13 cellular contexts compared by ENCODE assay signal in the genomic region with DNA sequence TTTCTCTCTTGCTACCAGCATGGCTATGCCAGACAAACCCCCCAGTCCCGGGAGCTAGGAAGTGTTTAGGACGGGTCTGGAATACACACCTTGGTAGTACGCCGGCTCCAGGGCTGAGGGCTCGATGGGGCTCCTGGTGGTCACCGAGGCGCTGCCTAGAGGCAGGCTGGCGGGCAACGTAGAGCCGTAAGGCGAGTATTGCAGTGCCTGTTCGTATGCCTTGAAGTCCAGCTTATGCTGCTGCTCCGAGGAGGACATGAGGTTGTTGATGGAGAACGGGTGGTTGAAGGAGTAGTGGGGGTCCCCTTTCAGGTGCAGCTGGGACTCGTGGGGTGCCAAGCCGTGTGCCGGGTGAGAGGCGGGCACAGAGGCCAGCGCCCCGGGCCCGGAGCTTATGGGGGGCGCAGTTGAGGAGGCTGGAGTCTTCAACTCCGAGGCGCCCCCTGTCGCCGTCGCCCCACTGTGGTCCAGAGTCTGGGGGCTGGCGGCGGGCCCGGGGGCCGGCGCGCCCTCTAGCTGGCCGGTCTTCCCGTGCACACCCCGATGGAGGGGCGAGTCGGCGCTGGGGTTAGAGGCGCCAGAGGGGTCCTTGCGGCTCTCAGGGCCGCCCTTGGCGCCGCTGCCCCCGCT. TPM values are rescaled to one million over a fixed set of nuclear protein-coding genes. Genes with fewer than 3 reads are reported as not detected.
DNase-seq lines count a peak whose midpoint lies in the region; ATAC-seq, FAIRE-seq and TF ChIP-seq lines count a peak whose summit lies in the region.
"Had no signal": no experiment of that assay in that cellular context is flagged by ENCODE, and none has a peak within 500 bp of the region (broad histone marks: within the 10 kb centered on the region; RNA-seq: fewer than 3 reads in every experiment).

No MANE protein-coding gene starts in this region.

- FAIRE-seq in GM12891 (lab: Jason Lieb, UNC): no peak

- BruUV-seq in PC-3 (replicated peaks; lab: Mats Ljungman, UMichigan): no TSS peak

- TF ChIP-seq CTCF in PC-3 (conservative IDR thresholded peaks at IDR 0.05; ENCODE audit: low read depth, low read length): peak; percentile 77
- peak; percentile 1 for TF ChIP-seq CTCF in kidney epithelial cell (IDR thresholded peaks at IDR 0.05; ENCODE audit: insufficient read depth, low read length, poor library complexity, severe bottlenecking)
- TF ChIP-seq CTCF in upper lobe of left lung (IDR thresholded peaks at IDR 0.05): peak in 4 of 6 experiments; percentile 25 to 48 (median 40)

- H3K4me3 ChIP-seq in PC-3 (ENCODE audit: low read length) (peak overlapping the region; percentile 96), kidney epithelial cell (ENCODE audit: low read depth, low read length) (no peak overlapping the region), upper lobe of left lung (peak overlapping the region in 3 of 4 donors; percentile 47 to 62 (median 55))

- POLR2A ChIA-PET in PC-3 (lab: Charles Lee; ENCODE audit: unreplicated experiment): interaction anchor here (0.7 kb wide), 1 partner anchor 280 kb away, joined by 4 read pairs; no protein-coding TSS in a partner anchor

- peaks cover 18% of the 10 kb centered on the region for H3K4me1 ChIP-seq in PC-3 (ENCODE audit: insufficient read depth, low read length)
- peaks cover 16 to 42% (median 32%) of the 10 kb centered on the region in 4 donors for H3K4me1 ChIP-seq in upper lobe of left lung

- peaks cover 27% of the 10 kb centered on the region for H4K20me1 ChIP-seq in PC-3 (ENCODE audit: low read length)

- peak overlapping the region; percentile 89 for H3K4me2 ChIP-seq in PC-3 (ENCODE audit: low read length)

- no peak overlapping the region for H2AFZ ChIP-seq in PC-3 (ENCODE audit: low read length)

- WGBS in upper lobe of left lung, 2 donors: 6 to 7% methylated on average over 5 to 24 of the region's 45 CpGs

- H3K9me3 Mint-ChIP-seq in activated naive CD4-positive, alpha-beta T cell treated with anti-CD3 and anti-CD28 coated beads, Interleukin-2, amount 50 U/mL, for 24 hours: peaks cover 12% of the 10 kb centered on the region
- H3K9me3 Mint-ChIP-seq: memory B cell had no signal

- H3K9ac ChIP-seq in PC-3 (ENCODE audit: low read length): peak overlapping the region; percentile 99

- H3K27ac Mint-ChIP-seq in activated naive CD4-positive, alpha-beta T cell treated with anti-CD3 and anti-CD28 coated beads, Interleukin-2, amount 50 U/mL, for 24 hours: peak overlapping the region; percentile 89
- H3K27ac Mint-ChIP-seq: memory B cell had no signal

- TF ChIP-seq POLR2A in upper lobe of left lung (IDR thresholded peaks at IDR 0.05) (no peak), GM12891 (IDR thresholded peaks at IDR 0.05; ENCODE audit: low read depth, low read length) (no peak)

- intact Hi-C loops in PC-3 (cut with micrococcal nuclease): no loop called here

- H3K27me3 ChIP-seq in PC-3 (ENCODE audit: low read length) (no peaks in the 10 kb centered on the region), kidney epithelial cell (ENCODE audit: control insufficient read depth, insufficient read depth, low read length) (peaks cover 75% of the 10 kb centered on the region), upper lobe of left lung (peaks cover 5 to 63% (median 26%) of the 10 kb centered on the region in 4 donors)

- H3K27me3 Mint-ChIP-seq in activated naive CD4-positive, alpha-beta T cell treated with anti-CD3 and anti-CD28 coated beads, Interleukin-2, amount 50 U/mL, for 24 hours: peaks cover 64% of the 10 kb centered on the region

- ATAC-seq in PC-3 (peak; percentile 15), upper lobe of left lung (ENCODE audit: low FRiP score in 2 of 2) (peak in 1 of 2 donors; percentile 12), HG03095 (IDR thresholded peaks at IDR 0.05; ENCODE audit: unreplicated experiment) (no peak)

- H3K4me1 Mint-ChIP-seq in activated naive CD4-positive, alpha-beta T cell treated with anti-CD3 and anti-CD28 coated beads, Interleukin-2, amount 50 U/mL, for 24 hours: peaks cover 14% of the 10 kb centered on the region
- H3K4me1 Mint-ChIP-seq: memory B cell had no signal

- peak overlapping the region; percentile 99 for H3K27ac ChIP-seq in PC-3 (ENCODE audit: low read length)
- peak overlapping the region; percentile 71 to 92 (median 89) for H3K27ac ChIP-seq in upper lobe of left lung

- peaks cover 89% of the 10 kb centered on the region for H3K79me2 ChIP-seq in PC-3 (ENCODE audit: low read length)

- no peak for DNase-seq in activated naive CD4-positive, alpha-beta T cell (lab: John Stamatoyannopoulos, UW)
- DNase-seq in PC-3: peak; percentile 53
- no peak for DNase-seq in kidney epithelial cell (ENCODE audit: low read depth)
- peak; percentile 45 to 89 for DNase-seq in upper lobe of left lung
- no peak for DNase-seq in pons (ENCODE audit: low spot score)
- no peak for DNase-seq in GM12891 (ENCODE audit: insufficient read length, low spot score)
- DNase-seq: activated CD4-positive, alpha-beta T cell treated with anti-CD3 and anti-CD28 coated beads for 48 hours; NCI-H774 had no signal

- H3K36me3 ChIP-seq in PC-3 (ENCODE audit: low read depth, low read length): peaks cover 53% of the 10 kb centered on the region
- no peaks in the 10 kb centered on the region for H3K36me3 ChIP-seq in kidney epithelial cell (ENCODE audit: control insufficient read depth, insufficient read depth, low read length)
- no peaks in the 10 kb centered on the region for H3K36me3 ChIP-seq in upper lobe of left lung

- H3K36me3 Mint-ChIP-seq in activated naive CD4-positive, alpha-beta T cell treated with anti-CD3 and anti-CD28 coated beads, Interleukin-2, amount 50 U/mL, for 24 hours: peaks cover 11% of the 10 kb centered on the region

- no peak for TF ChIP-seq EP300 in upper lobe of left lung (IDR thresholded peaks at IDR 0.05)

- H3K9me3 ChIP-seq in PC-3 (ENCODE audit: low read length): no peaks in the 10 kb centered on the region
- H3K9me3 ChIP-seq in upper lobe of left lung: no peaks in the 10 kb centered on the region

- H3K4me3 Mint-ChIP-seq in activated naive CD4-positive, alpha-beta T cell treated with anti-CD3 and anti-CD28 coated beads, Interleukin-2, amount 50 U/mL, for 24 hours: no peak overlapping the region
- H3K4me3 Mint-ChIP-seq: memory B cell had no signal

- H3K9me2 ChIP-seq in PC-3 (replicated peaks; ENCODE audit: low read length): no peaks in the 10 kb centered on the region

- CTCF ChIA-PET in PC-3 (lab: Charles Lee): interaction anchor here (0.8 to 1.5 kb wide), 5 partner anchors 155 to 361 kb away, joined by 3 to 9 read pairs (median 5); no protein-coding TSS in a partner anchor

- H3F3A ChIP-seq in PC-3 (ENCODE audit: low read length, unreplicated experiment): no peaks in the 10 kb centered on the region

TF ChIP-seq in GM12891, 5 proteins besides CTCF, POLR2A, EP300 and RAD21:
- TF ChIP-seq POLR2AphosphoS5 (IDR thresholded peaks at IDR 0.05; ENCODE audit: low read depth, low read length) (no peak), SPI1 (IDR thresholded peaks at IDR 0.05; ENCODE audit: low read depth, low read length) (no peak), TAF1 (IDR thresholded peaks at IDR 0.05; ENCODE audit: low read depth, low read length) (no peak), PAX5 (IDR thresholded peaks at IDR 0.05; ENCODE audit: insufficient read depth, low read length, severe bottlenecking) (no peak), POU2F2 (IDR thresholded peaks at IDR 0.05; ENCODE audit: low read depth, low read length) (no peak)

RNA-seq across cellular contexts. Expression of a gene that starts 3.6 kb away (rescaled TPM):
- 212 and 249 TPM in 2 replicates for total RNA-seq in PC-3 (2014; rRNA removed)
- 7.4 and 8.2 TPM in 2 replicates for total RNA-seq in kidney epithelial cell
- total RNA-seq in upper lobe of left lung: 10 to 100 TPM; 25.1 to 69.2 (median 34.6) TPM
- 0.04 TPM for polyA plus RNA-seq in GM12891 (2012; ENCODE audit: low read depth, missing spikeins)
- total RNA-seq: dermis microvascular lymphatic vessel endothelial cell had no signal
- polyA plus RNA-seq: CD14-positive monocyte had no signal

RNA-seq across cellular contexts. Expression of a gene that starts 4.0 kb away (rescaled TPM):
- total RNA-seq in PC-3 (2014; rRNA removed) (13.4 and 18.0 TPM in 2 replicates), kidney epithelial cell (0.13 and 2.8 TPM in 2 replicates), upper lobe of left lung (10 to 100 TPM in 3 of 6 donors, 1 to 10 TPM in 3; 5.2 to 63.9 (median 10.8) TPM)
- not detected for polyA plus RNA-seq in GM12891 (2012; ENCODE audit: low read depth, missing spikeins)
- polyA plus RNA-seq: CD14-positive monocyte had no signal

Comparison
In these comparisons a context has a peak if more than half of its experiments do, and no peak if none do; other contexts are left out.
1. DNase-seq: peak in PC-3 (single experiment) and upper lobe of left lung (2 of 2); none in activated naive CD4-positive, alpha-beta T cell (0 of 4), kidney epithelial cell (single experiment), pons (single experiment) and GM12891 (single experiment).
2. CTCF ChIP-seq: peak in every context shown above with its lines; median percentile 77 in PC-3; 40 in upper lobe of left lung; 1 in kidney epithelial cell.